In genomic region chr4:36322921-36323354, GRCh38 we compare ENCODE assay signal across 12 cellular contexts. TPM values are rescaled to one million over a fixed set of nuclear protein-coding genes. Genes with fewer than 3 reads are reported as not detected.
A peak's percentile ranks its signal among the peaks of the same experiment; 100 is the strongest.
DNase-seq lines count a peak whose midpoint lies in the region; ATAC-seq and TF ChIP-seq lines count a peak whose summit lies in the region.
"Had no signal": no experiment of that assay in that cellular context is flagged by ENCODE, and none has a peak within 500 bp of the region (broad histone marks: within the 10 kb centered on the region; RNA-seq: fewer than 3 reads in every experiment).

No MANE protein-coding gene starts in this region.

- H3K36me3 ChIP-seq in OCI-LY3 (replicated peaks; ENCODE audit: low read depth, low read length) = no peaks in the 10 kb centered on the region
- H3K36me3 ChIP-seq in effector memory CD4-positive, alpha-beta T cell (ENCODE audit: control insufficient read depth, insufficient read depth, low read length) = no peaks in the 10 kb centered on the region
- H3K36me3 ChIP-seq: heart left ventricle had no signal

- H3K4me1 ChIP-seq in OCI-LY3 (ENCODE audit: low read length) = peaks cover 82% of the 10 kb centered on the region
- H3K4me1 ChIP-seq in effector memory CD4-positive, alpha-beta T cell (ENCODE audit: control insufficient read depth, insufficient read depth, low read length, poor library complexity, severe bottlenecking) = peaks cover 30% of the 10 kb centered on the region

- no peaks in the 10 kb centered on the region for H3K79me2 ChIP-seq in OCI-LY3 (ENCODE audit: low read length)

- peak in 5 of 10 experiments; percentile 5 to 28 (median 22) for DNase-seq in CD4-positive, alpha-beta T cell
- DNase-seq in effector memory CD4-positive, alpha-beta T cell = peak; percentile 6 to 31 (median 18)
- no peak for DNase-seq in left colon
- DNase-seq in T1000 (lab: John Stamatoyannopoulos, UW) = no peak
- DNase-seq: EL, heart left ventricle, right cardiac atrium had no signal

- no peaks in the 10 kb centered on the region for H3K27me3 ChIP-seq in CD4-positive, alpha-beta T cell (ENCODE audit: control insufficient read depth, insufficient read depth, low read length)
- H3K27me3 ChIP-seq in OCI-LY3 (ENCODE audit: low read depth, low read length) = no peaks in the 10 kb centered on the region
- no peaks in the 10 kb centered on the region for H3K27me3 ChIP-seq in effector memory CD4-positive, alpha-beta T cell (replicated peaks; ENCODE audit: control insufficient read depth, insufficient read depth, low read length, poor library complexity, severe bottlenecking)
- H3K27me3 ChIP-seq: heart left ventricle had no signal

- peak overlapping the region; percentile 86 for H2AFZ ChIP-seq in OCI-LY3 (ENCODE audit: low read depth, low read length)

- no peak overlapping the region for H3K27ac ChIP-seq in CD4-positive, alpha-beta T cell (ENCODE audit: low read depth, low read length)
- H3K27ac ChIP-seq in OCI-LY3 (ENCODE audit: low read length) = peak overlapping the region; percentile 88
- H3K27ac ChIP-seq in effector memory CD4-positive, alpha-beta T cell (ENCODE audit: insufficient read depth, low read length, poor library complexity, severe bottlenecking) = peak overlapping the region; percentile 19

- H3K9me3 ChIP-seq in CD4-positive, alpha-beta T cell (ENCODE audit: control insufficient read depth, low read length) = no peaks in the 10 kb centered on the region
- no peaks in the 10 kb centered on the region for H3K9me3 ChIP-seq in OCI-LY3 (ENCODE audit: insufficient read depth, low read length)
- H3K9me3 ChIP-seq in effector memory CD4-positive, alpha-beta T cell (ENCODE audit: control insufficient read depth, low read length) = no peaks in the 10 kb centered on the region
- H3K9me3 ChIP-seq: heart left ventricle had no signal

- H3K4me1 Mint-ChIP-seq in CD4-positive, alpha-beta T cell (ENCODE audit: low read depth) = peaks cover 47% of the 10 kb centered on the region

- no peaks in the 10 kb centered on the region for H4K20me1 ChIP-seq in OCI-LY3 (ENCODE audit: insufficient read depth, low read length)

- peak overlapping the region; percentile 53 for H3K4me3 ChIP-seq in OCI-LY3 (ENCODE audit: low read length)
- peak overlapping the region; percentile 35 for H3K4me3 ChIP-seq in effector memory CD4-positive, alpha-beta T cell (ENCODE audit: insufficient read depth, low read depth, low read length, poor library complexity, severe bottlenecking)
- H3K4me3 ChIP-seq: heart left ventricle had no signal

- H3K4me2 ChIP-seq in OCI-LY3 (ENCODE audit: low read length) = peak overlapping the region; percentile 78

- intact Hi-C loops in CD4-positive, alpha-beta T cell (cut with DNase I, micrococcal nuclease) = loop anchor here (1.0 to 10.0 kb wide), 4 partner anchors 36 to 80 kb away; partner anchors contain the start of gene ARAP2 (in 1 of the 2)
- intact Hi-C loops in left colon (cut with DNase I, micrococcal nuclease) = no loop called here

- peak overlapping the region; percentile 64 for H3K27ac Mint-ChIP-seq in CD4-positive, alpha-beta T cell

- no peaks in the 10 kb centered on the region for H3K9me3 Mint-ChIP-seq in CD4-positive, alpha-beta T cell

- H3K27me3 Mint-ChIP-seq in CD4-positive, alpha-beta T cell = no peaks in the 10 kb centered on the region

- POLR2A ChIA-PET in CD4-positive, alpha-beta T cell (lab: Charles Lee) = no interaction called here

- no peak for TF ChIP-seq CTCF in CD4-positive, alpha-beta T cell (IDR thresholded peaks at IDR 0.05)
- TF ChIP-seq CTCF in OCI-LY3 (IDR thresholded peaks at IDR 0.05; ENCODE audit: low read depth, low read length) = no peak

- H3K36me3 Mint-ChIP-seq in CD4-positive, alpha-beta T cell (ENCODE audit: low read depth) = no peaks in the 10 kb centered on the region

- peak overlapping the region; percentile 48 for H3K9ac ChIP-seq in OCI-LY3 (ENCODE audit: low read length)

- H3K4me3 Mint-ChIP-seq in CD4-positive, alpha-beta T cell = peak overlapping the region; percentile 26

- peak; percentile 88 for ATAC-seq in CD4-positive, alpha-beta T cell (ENCODE audit: poor library complexity)
- peak; percentile 26 for ATAC-seq in GM19463 (IDR thresholded peaks at IDR 0.05; ENCODE audit: unreplicated experiment)
- ATAC-seq in HG03354 (IDR thresholded peaks at IDR 0.05; ENCODE audit: poor library complexity, severe bottlenecking, unreplicated experiment) = no peak
- ATAC-seq in left colon = no peak
- ATAC-seq in GM19328 (IDR thresholded peaks at IDR 0.05; ENCODE audit: unreplicated experiment) = no peak

- CTCF ChIA-PET in CD4-positive, alpha-beta T cell (lab: Charles Lee) = interaction anchor here (1.2 kb wide), 1 partner anchor 77 kb away, joined by 4 read pairs; no protein-coding TSS in a partner anchor

RNA-seq across cellular contexts. Expression of gene DTHD1, which starts 41.5 kb away (rescaled TPM):
- total RNA-seq in CD4-positive, alpha-beta T cell = under 1 TPM; 0.11 to 0.16 TPM
- under 1 TPM; 0.11 to 0.18 TPM for total RNA-seq in left colon
- total RNA-seq: astrocyte had no signal

Comparison
In these comparisons a context has a peak if more than half of its experiments do, and no peak if none do; other contexts are left out.
1. ATAC-seq: peak in CD4-positive, alpha-beta T cell (single experiment) and GM19463 (single experiment); none in HG03354 (single experiment), left colon (single experiment) and GM19328 (single experiment).
2. DNase-seq: peak in effector memory CD4-positive, alpha-beta T cell (3 of 3); none in left colon (0 of 2) and T1000 (single experiment).
3. intact Hi-C loops: an anchor here in CD4-positive, alpha-beta T cell (1.0 to 10.0 kb wide); none called in left colon.